1 cellular context compared by ENCODE assay signal in genomic region chr16:89197633-89198416, GRCh38.
TF ChIP-seq lines count a peak whose summit lies in the region.

No MANE protein-coding gene starts in this region.

TF ChIP-seq in HepG2, 621 proteins besides CTCF, POLR2A, EP300 and RAD21 (continued from another document and continues in another):
- TF ChIP-seq ZNF574 (CRISPR knock-in tag; IDR thresholded peaks at IDR 0.05) (no peak), ZNF615 (CRISPR knock-in tag; IDR thresholded peaks at IDR 0.05; ENCODE audit: borderline replicate concordance) (peak; percentile 67; the same call in 1 of the 2 replicates), ZNF607 (CRISPR knock-in tag; IDR thresholded peaks at IDR 0.05; ENCODE audit: borderline replicate concordance) (no peak), ZUFSP (CRISPR knock-in tag; IDR thresholded peaks at IDR 0.05; ENCODE audit: borderline replicate concordance) (no peak), IKZF4 (CRISPR knock-in tag; IDR thresholded peaks at IDR 0.05; ENCODE audit: borderline replicate concordance, low read depth, not compliant biosample characterization) (no peak), ETS1 (CRISPR knock-in tag; IDR thresholded peaks at IDR 0.05) (no peak), MXI1 (IDR thresholded peaks at IDR 0.05; ENCODE audit: borderline replicate concordance, low read depth, low read length) (0 out of 3 replicates have a peak, but pooled peaks have one; percentile 60), ZBTB1 (CRISPR knock-in tag; IDR thresholded peaks at IDR 0.05; ENCODE audit: borderline replicate concordance) (no peak), MEIS1 (CRISPR knock-in tag; IDR thresholded peaks at IDR 0.05; ENCODE audit: borderline replicate concordance) (no peak), ZNF382 (CRISPR knock-in tag; IDR thresholded peaks at IDR 0.05; ENCODE audit: borderline replicate concordance) (no peak), AHR (CRISPR knock-in tag; IDR thresholded peaks at IDR 0.05) (no peak), ZNF468 (CRISPR knock-in tag; IDR thresholded peaks at IDR 0.05) (no peak), ZNF761 (CRISPR knock-in tag; conservative IDR thresholded peaks at IDR 0.05) (peak; percentile 54; the same call in 1 of the 2 replicates), ZBTB14 (CRISPR knock-in tag; IDR thresholded peaks at IDR 0.05) (no peak), ZNF543 (CRISPR knock-in tag; IDR thresholded peaks at IDR 0.05) (peak; percentile 94), ZNF275 (CRISPR knock-in tag; IDR thresholded peaks at IDR 0.05; ENCODE audit: borderline replicate concordance) (peak; percentile 74; the same call in 1 of the 2 replicates), ZNF512 (CRISPR knock-in tag; IDR thresholded peaks at IDR 0.05) (no peak), ZNF720 (CRISPR knock-in tag; IDR thresholded peaks at IDR 0.05) (peak; percentile 32; the same call in 1 of the 2 replicates), ETV6 (CRISPR knock-in tag; conservative IDR thresholded peaks at IDR 0.05) (peak; percentile 64; the same call in 1 of the 2 replicates), TAF1 (CRISPR knock-in tag; IDR thresholded peaks at IDR 0.05) (peak; percentile 65), ELF3 (CRISPR knock-in tag; IDR thresholded peaks at IDR 0.05) (no peak; the same call in 1 of the 2 replicates), MED8 (CRISPR knock-in tag; IDR thresholded peaks at IDR 0.05; ENCODE audit: insufficient replicate concordance) (peak; percentile 81), SNAI1 (CRISPR knock-in tag; IDR thresholded peaks at IDR 0.05; ENCODE audit: borderline replicate concordance) (peak; percentile 97; the same call in 1 of the 2 replicates), ZBTB21 (CRISPR knock-in tag; IDR thresholded peaks at IDR 0.05) (peak; percentile 54; the same call in 1 of the 2 replicates), ZFP36 (IDR thresholded peaks at IDR 0.05; ENCODE audit: borderline replicate concordance, low read depth, low read length, partially characterized antibody) (peak; percentile 91), DMAP1 (CRISPR knock-in tag; IDR thresholded peaks at IDR 0.05) (peak; percentile 51; the same call in 1 of the 2 replicates), ZNF180 (CRISPR knock-in tag; IDR thresholded peaks at IDR 0.05; ENCODE audit: borderline replicate concordance, low read depth) (no peak), ZSCAN29 (CRISPR knock-in tag; conservative IDR thresholded peaks at IDR 0.05) (peak; percentile 71; the same call in 1 of the 2 replicates), IKZF1 (IDR thresholded peaks at IDR 0.05) (no peak), TERF1 (CRISPR knock-in tag; IDR thresholded peaks at IDR 0.05) (no peak), DR1 (CRISPR knock-in tag; IDR thresholded peaks at IDR 0.05) (peak; percentile 66), MAFK (conservative IDR thresholded peaks at IDR 0.05 in 1 of 2, IDR thresholded peaks at IDR 0.05 in 1 of 2; ENCODE audit: low read length in 2 of 2) (no peak), BRCA1 (CRISPR knock-in tag; IDR thresholded peaks at IDR 0.05) (no peak), ZNF891 (CRISPR knock-in tag; IDR thresholded peaks at IDR 0.05) (0 out of 2 replicates have a peak, but pooled peaks have one; percentile 15), U2AF2 (IDR thresholded peaks at IDR 0.05; ENCODE audit: low read depth, low read length) (no peak), MTA3 (CRISPR knock-in tag; IDR thresholded peaks at IDR 0.05) (no peak), ZNF773 (CRISPR knock-in tag; IDR thresholded peaks at IDR 0.05; ENCODE audit: borderline replicate concordance) (no peak; the same call in 1 of the 2 replicates), ARNT2 (CRISPR knock-in tag; IDR thresholded peaks at IDR 0.05; ENCODE audit: low read depth) (peak; percentile 74), ARNTL (CRISPR knock-in tag; IDR thresholded peaks at IDR 0.05) (no peak; the same call in none of the 2 replicates), XBP1 (CRISPR knock-in tag; IDR thresholded peaks at IDR 0.05) (no peak), ZNF619 (CRISPR knock-in tag; IDR thresholded peaks at IDR 0.05) (peak; percentile 46; the same call in 1 of the 2 replicates), PLRG1 (conservative IDR thresholded peaks at IDR 0.05) (no peak), GTF3A (CRISPR knock-in tag; conservative IDR thresholded peaks at IDR 0.05) (peak; percentile 31; the same call in 1 of the 2 replicates), ZNF260 (CRISPR knock-in tag; IDR thresholded peaks at IDR 0.05; ENCODE audit: borderline replicate concordance, low read depth) (no peak), ZNF646 (CRISPR knock-in tag; IDR thresholded peaks at IDR 0.05) (peak; percentile 65), TOE1 (CRISPR knock-in tag; IDR thresholded peaks at IDR 0.05) (no peak), HCFC1 (IDR thresholded peaks at IDR 0.05; ENCODE audit: low read depth, low read length) (no peak), MZF1 (CRISPR knock-in tag; IDR thresholded peaks at IDR 0.05; ENCODE audit: borderline replicate concordance) (no peak), ARHGAP35 (CRISPR knock-in tag; IDR thresholded peaks at IDR 0.05; ENCODE audit: borderline replicate concordance) (no peak; the same call in 1 of the 2 replicates), ZNF430 (CRISPR knock-in tag; IDR thresholded peaks at IDR 0.05) (peak; percentile 92), BHLHE40 (IDR thresholded peaks at IDR 0.05; ENCODE audit: low read length) (peak; percentile 48), ONECUT2 (CRISPR knock-in tag; IDR thresholded peaks at IDR 0.05) (no peak), FOSL2 (CRISPR knock-in tag; IDR thresholded peaks at IDR 0.05) (peak; percentile 70; the same call in 1 of the 2 replicates), ZNF550 (CRISPR knock-in tag; IDR thresholded peaks at IDR 0.05; ENCODE audit: borderline replicate concordance) (no peak)
